In the genomic region with DNA sequence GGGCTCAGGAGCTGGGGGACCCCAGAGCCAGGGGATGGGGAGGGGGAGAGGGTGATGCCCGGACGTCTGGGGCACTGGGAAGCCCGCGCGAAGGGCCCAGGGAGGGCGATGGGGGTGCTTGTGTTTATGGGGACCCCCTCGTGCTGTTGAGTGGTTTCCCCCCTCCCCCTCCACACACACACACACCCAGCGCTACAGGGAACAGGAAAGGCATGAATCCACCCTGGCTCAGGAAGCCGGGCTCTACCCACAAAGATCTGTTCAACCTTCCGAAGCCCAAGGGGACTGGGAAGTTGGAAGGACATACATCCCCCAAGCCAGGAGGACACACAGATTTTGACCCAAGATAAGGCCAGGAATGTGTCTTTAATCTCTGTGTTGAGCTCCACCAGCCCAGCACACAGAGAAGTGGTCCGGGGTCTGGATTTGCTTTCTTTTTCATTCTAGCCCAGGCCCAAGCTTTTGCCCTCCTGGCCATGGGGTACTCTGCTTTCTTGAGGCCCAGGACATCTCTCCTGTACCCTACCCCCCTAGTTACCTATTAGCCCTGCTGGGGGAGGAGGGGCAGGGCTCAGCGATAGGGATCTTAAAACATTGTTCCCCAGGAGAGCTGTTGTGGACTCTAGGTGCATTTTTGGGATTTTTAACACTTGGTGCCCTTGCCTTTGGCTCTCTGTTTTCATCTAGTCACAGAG, we compare ENCODE assay signal across 1 cellular context.
TF ChIP-seq lines count a peak whose summit lies in the region.

No MANE protein-coding gene starts in this region.

TF ChIP-seq in HCT116, 20 proteins besides CTCF, POLR2A, EP300 and RAD21:
- TF ChIP-seq, protein P1, sequence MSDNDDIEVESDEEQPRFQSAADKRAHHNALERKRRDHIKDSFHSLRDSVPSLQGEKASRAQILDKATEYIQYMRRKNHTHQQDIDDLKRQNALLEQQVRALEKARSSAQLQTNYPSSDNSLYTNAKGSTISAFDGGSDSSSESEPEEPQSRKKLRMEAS (IDR thresholded peaks at IDR 0.05): no peak
- TF ChIP-seq POLR2AphosphoS5 (IDR thresholded peaks at IDR 0.05; ENCODE audit: low read depth, low read length) (no peak; the same call in 1 of the 2 replicates), ELF1 (IDR thresholded peaks at IDR 0.05; ENCODE audit: borderline replicate concordance, low read depth) (no peak), SIN3A (IDR thresholded peaks at IDR 0.05; ENCODE audit: low read depth) (no peak), EGR1 (IDR thresholded peaks at IDR 0.05; ENCODE audit: low read depth) (no peak), ZFX (IDR thresholded peaks at IDR 0.05) (no peak), CBX3 (IDR thresholded peaks at IDR 0.05; ENCODE audit: low read depth) (no peak), YY1 (IDR thresholded peaks at IDR 0.05; ENCODE audit: extremely low read depth, insufficient replicate concordance, low read depth, low read length) (no peak), EZH2phosphoT487 (IDR thresholded peaks at IDR 0.05; ENCODE audit: borderline replicate concordance) (no peak), SP1 (IDR thresholded peaks at IDR 0.05; ENCODE audit: low read depth) (no peak), JUND (IDR thresholded peaks at IDR 0.05) (no peak)
- TF ChIP-seq, protein P2, sequence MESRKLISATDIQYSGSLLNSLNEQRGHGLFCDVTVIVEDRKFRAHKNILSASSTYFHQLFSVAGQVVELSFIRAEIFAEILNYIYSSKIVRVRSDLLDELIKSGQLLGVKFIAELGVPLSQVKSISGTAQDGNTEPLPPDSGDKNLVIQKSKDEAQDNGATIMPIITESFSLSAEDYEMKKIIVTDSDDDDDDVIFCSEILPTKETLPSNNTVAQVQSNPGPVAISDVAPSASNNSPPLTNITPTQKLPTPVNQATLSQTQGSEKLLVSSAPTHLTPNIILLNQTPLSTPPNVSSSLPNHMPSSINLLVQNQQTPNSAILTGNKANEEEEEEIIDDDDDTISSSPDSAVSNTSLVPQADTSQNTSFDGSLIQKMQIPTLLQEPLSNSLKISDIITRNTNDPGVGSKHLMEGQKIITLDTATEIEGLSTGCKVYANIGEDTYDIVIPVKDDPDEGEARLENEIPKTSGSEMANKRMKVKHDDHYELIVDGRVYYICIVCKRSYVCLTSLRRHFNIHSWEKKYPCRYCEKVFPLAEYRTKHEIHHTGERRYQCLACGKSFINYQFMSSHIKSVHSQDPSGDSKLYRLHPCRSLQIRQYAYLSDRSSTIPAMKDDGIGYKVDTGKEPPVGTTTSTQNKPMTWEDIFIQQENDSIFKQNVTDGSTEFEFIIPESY (IDR thresholded peaks at IDR 0.05; ENCODE audit: extremely low read depth, insufficient replicate concordance, low read length): no peak
- TF ChIP-seq, protein P3, sequence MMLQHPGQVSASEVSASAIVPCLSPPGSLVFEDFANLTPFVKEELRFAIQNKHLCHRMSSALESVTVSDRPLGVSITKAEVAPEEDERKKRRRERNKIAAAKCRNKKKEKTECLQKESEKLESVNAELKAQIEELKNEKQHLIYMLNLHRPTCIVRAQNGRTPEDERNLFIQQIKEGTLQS (IDR thresholded peaks at IDR 0.05): no peak
